ENCODE assay signal across 8 cellular contexts in genomic region chr1:244653439-244654283, GRCh38. TPM values are rescaled to one million over a fixed set of nuclear protein-coding genes. Genes with fewer than 3 reads are reported as not detected.
DNase-seq lines count a peak whose midpoint lies in the region; ATAC-seq and TF ChIP-seq lines count a peak whose summit lies in the region.

No MANE protein-coding gene starts in this region.

- H3K4me1 ChIP-seq in GM23338 (ENCODE audit: insufficient read depth) (peaks cover 37% of the 10 kb centered on the region), hepatocyte (ENCODE audit: insufficient read depth) (peaks cover 21% of the 10 kb centered on the region), spleen (peaks cover 15 to 63% (median 39%) of the 10 kb centered on the region in 6 donors)

- H3K9me3 ChIP-seq in AG04450 (ENCODE audit: control insufficient read depth, insufficient read depth, low read length) = no peaks in the 10 kb centered on the region; the same call in 1 of the 2 replicates
- no peaks in the 10 kb centered on the region for H3K9me3 ChIP-seq in hepatocyte (ENCODE audit: low read depth)
- no peaks in the 10 kb centered on the region for H3K9me3 ChIP-seq in spleen

- H3K4me3 ChIP-seq in AG04450 (ENCODE audit: low read depth, low read length) (peak overlapping the region; percentile 91), GM23338 (peak overlapping the region; percentile 97), hepatocyte (peak overlapping the region; percentile 92), spleen (peak overlapping the region; percentile 54 to 87 (median 72))

- peak overlapping the region; percentile 60 for H3K27ac ChIP-seq in AG04450 (ENCODE audit: low read depth, low read length)
- peak overlapping the region; percentile 97 for H3K27ac ChIP-seq in GM23338 (ENCODE audit: low read depth)
- peak overlapping the region; percentile 89 for H3K27ac ChIP-seq in hepatocyte
- H3K27ac ChIP-seq in spleen = peak overlapping the region; percentile 74 to 98 (median 96)

- peaks cover 39% of the 10 kb centered on the region for H3K4me1 Mint-ChIP-seq in GM23338

- H4K20me1 ChIP-seq in GM23338 (replicated peaks; ENCODE audit: insufficient read depth) (peaks cover 20% of the 10 kb centered on the region; the same call in 1 of the 2 replicates), hepatocyte (ENCODE audit: insufficient read depth, poor library complexity, severe bottlenecking) (peaks cover 16% of the 10 kb centered on the region)

- CTCF ChIA-PET in AG04450 (lab: Charles Lee) = interaction anchor here (0.7 to 0.9 kb wide), 3 partner anchors 14 to 389 kb away, joined by 3 to 4 read pairs (median 3); no protein-coding TSS in a partner anchor

- peaks cover 20% of the 10 kb centered on the region for H3K36me3 Mint-ChIP-seq in GM23338 (ENCODE audit: low read depth)

- H3F3A ChIP-seq in GM23338 (replicated peaks; ENCODE audit: low read depth) = no peaks in the 10 kb centered on the region

- H3K27me3 Mint-ChIP-seq in GM23338 (ENCODE audit: insufficient read depth, low read depth, poor library complexity) = peaks cover 2% of the 10 kb centered on the region

- H3K9me3 Mint-ChIP-seq in GM23338 = no peaks in the 10 kb centered on the region

- H3K79me2 ChIP-seq in GM23338 (replicated peaks; ENCODE audit: insufficient read depth) (peaks cover 54% of the 10 kb centered on the region), hepatocyte (peaks cover 50% of the 10 kb centered on the region)

- no peak for TF ChIP-seq POLR2A in spleen (IDR thresholded peaks at IDR 0.05)

- no peak overlapping the region for H2AFZ ChIP-seq in GM23338
- H2AFZ ChIP-seq in hepatocyte = peak overlapping the region; percentile 40

- no peaks in the 10 kb centered on the region for H3K27me3 ChIP-seq in AG04450 (ENCODE audit: control insufficient read depth, insufficient read depth, low read length)
- no peaks in the 10 kb centered on the region for H3K27me3 ChIP-seq in GM23338 (ENCODE audit: insufficient read depth)
- H3K27me3 ChIP-seq in hepatocyte = no peaks in the 10 kb centered on the region
- no peaks in the 10 kb centered on the region for H3K27me3 ChIP-seq in spleen (replicated peaks in 1 of 7)

- intact Hi-C loops in spleen (cut with DNase I; ENCODE audit: low total_unique reads) = loop anchor here (5.0 kb wide), 1 partner anchor 196 kb away; no protein-coding TSS in a partner anchor

- POLR2A ChIA-PET in AG04450 (lab: Yijun Ruan, JAX) = interaction anchor here (0.7 kb wide), 1 partner anchor 57 kb away, joined by 5 read pairs; no protein-coding TSS in a partner anchor

- no peak overlapping the region for H3K27ac Mint-ChIP-seq in GM23338

- no peak overlapping the region for H3K4me3 Mint-ChIP-seq in GM23338

- WGBS in hepatocyte (ENCODE audit: low lambda C conversion rate, missing lambda C conversion rate) = 3% methylated on average over 26 of the region's 38 CpGs
- 0 to 2% (median 1%) methylated on average over 29 to 38 of the region's 38 CpGs for WGBS in spleen, 5 donors

- no peak for TF ChIP-seq CTCF in AG04450 (IDR thresholded peaks at IDR 0.05; ENCODE audit: low read depth, low read length)
- TF ChIP-seq CTCF in GM23338 (conservative IDR thresholded peaks at IDR 0.05; ENCODE audit: low read depth in 2 of 2) = no peak
- TF ChIP-seq CTCF in hepatocyte (IDR thresholded peaks at IDR 0.05; ENCODE audit: poor library complexity) = no peak
- TF ChIP-seq CTCF in spleen (IDR thresholded peaks at IDR 0.05 in 8 of 11, conservative IDR thresholded peaks at IDR 0.05 in 3 of 11) = no peak

- H3K9me2 ChIP-seq in GM23338 (ENCODE audit: insufficient read depth) (peaks cover 7% of the 10 kb centered on the region; the same call in 1 of the 2 replicates), hepatocyte (replicated peaks; ENCODE audit: insufficient read depth) (no peaks in the 10 kb centered on the region)

- H3K4me2 ChIP-seq in GM23338 (peak overlapping the region; percentile 77), hepatocyte (peak overlapping the region; percentile 85)

- H3K36me3 ChIP-seq in GM23338 (ENCODE audit: insufficient read depth) (no peaks in the 10 kb centered on the region), hepatocyte (replicated peaks; ENCODE audit: insufficient read depth, low read depth) (no peaks in the 10 kb centered on the region), spleen (peaks cover 0 to 19% (median 3%) of the 10 kb centered on the region in 6 donors)

- ATAC-seq in GM23338 = peak; percentile 2

- DNase-seq in AG04450 (ENCODE audit: low read depth, low spot score) = no peak
- DNase-seq in GM23338 (ENCODE audit: low spot score) = peak; percentile 44
- peak; percentile 36 for DNase-seq in SW480 (ENCODE audit: low spot score)
- peak; percentile 22 for DNase-seq in hepatocyte (ENCODE audit: low spot score)
- DNase-seq in spleen = no peak
- DNase-seq in stimulated activated CD4-positive, alpha-beta T cell treated with anti-CD3 and anti-CD28 coated beads, Interleukin-4, amount 100 ng/mL, for 24 hours = no peak
- no peak for DNase-seq in NCI-H187 treated with DMSO at 0.1 percent for 48 hours (lab: John Stamatoyannopoulos, UW)
- DNase-seq in iPS-NIHi11 (ENCODE audit: low spot score) = no peak

TF ChIP-seq in GM23338, 12 proteins besides CTCF, POLR2A, EP300 and RAD21 (continues in another document):
- TF ChIP-seq ZNF331 (CRISPR knock-in tag; IDR thresholded peaks at IDR 0.05; ENCODE audit: low read depth) (no peak), ETS1 (IDR thresholded peaks at IDR 0.05) (no peak), EZH2phosphoT487 (IDR thresholded peaks at IDR 0.05; ENCODE audit: unreplicated experiment) (no peak), JUNB (IDR thresholded peaks at IDR 0.05; ENCODE audit: unreplicated experiment) (no peak), ZNF114 (CRISPR knock-in tag; IDR thresholded peaks at IDR 0.05) (no peak), REST (IDR thresholded peaks at IDR 0.05; ENCODE audit: unreplicated experiment) (no peak)

RNA-seq across cellular contexts. Expression of gene DESI2, which starts 0.7 kb away (rescaled TPM):
- polyA plus RNA-seq in AG04450 (2011; rRNA removed) (44.9 and 60.2 TPM in 2 replicates), GM23338 (2016; fragmentation: Nextera tagmentation; extraction: Ambion mirVana) (115 and 145 TPM in 2 replicates), hepatocyte (20.5 and 31.5 TPM in 2 replicates), spleen (1 to 10 TPM; 5.3 to 9.7 (median 8.4) TPM)
- polyA minus RNA-seq in AG04450 (2011; rRNA and poly(A)+ RNA removed) = 34.4 and 50.7 TPM in 2 replicates
- total RNA-seq in GM23338 (2014; rRNA removed; shearing (Covaris generic)) = 145 and 175 TPM in 2 replicates
- total RNA-seq in hepatocyte (48.2 and 48.6 TPM in 2 replicates), spleen (10 to 100 TPM; 18.6 to 30.3 (median 20.1) TPM)

Comparison
In these comparisons a context has a peak if more than half of its experiments do, and no peak if none do; other contexts are left out.
1. DNase-seq: peak in GM23338 (single experiment), SW480 (single experiment) and hepatocyte (single experiment); none in AG04450 (single experiment), spleen (single experiment), stimulated activated CD4-positive, alpha-beta T cell treated with anti-CD3 and anti-CD28 coated beads, Interleukin-4, amount 100 ng/mL, for 24 hours (single experiment), NCI-H187 treated with DMSO at 0.1 percent for 48 hours (single experiment) and iPS-NIHi11 (single experiment).
2. Peak in every context shown above with its lines, with median percentiles within 50 percentile points of each other: H3K27ac ChIP-seq and H3K4me3 ChIP-seq.